In the genomic region with DNA sequence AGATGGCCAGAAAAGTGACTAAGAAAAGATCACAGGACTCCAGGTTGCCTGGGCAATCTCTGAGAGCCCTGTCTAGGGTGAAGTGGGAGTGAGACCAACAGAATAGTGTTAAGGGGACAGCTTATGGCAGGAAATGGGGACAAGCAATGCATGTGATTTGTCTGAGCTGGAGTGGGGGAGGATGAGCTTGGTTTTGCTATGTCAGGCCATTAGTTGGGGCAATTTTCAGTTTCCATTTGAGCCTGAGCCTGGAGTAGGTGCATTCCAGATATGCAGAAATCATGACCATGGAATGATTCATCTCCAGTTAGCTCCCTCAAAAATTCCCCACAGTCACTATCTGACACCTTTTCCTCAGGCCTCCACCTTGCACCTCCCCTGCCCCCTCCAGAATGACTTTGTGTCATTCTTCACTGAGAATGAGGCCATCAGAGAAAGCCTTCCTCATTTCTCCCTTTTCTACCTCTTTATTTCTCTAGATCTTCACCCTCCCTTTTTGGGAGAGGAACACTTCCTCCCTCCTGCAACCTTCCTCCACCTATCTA, we compare ENCODE assay signal across 8 cellular contexts.
DNase-seq lines count a peak whose midpoint lies in the region; ATAC-seq and TF ChIP-seq lines count a peak whose summit lies in the region.

No MANE protein-coding gene starts in this region.

- peak; percentile 59 for ATAC-seq in HG03139 (IDR thresholded peaks at IDR 0.05; ENCODE audit: unreplicated experiment)
- peak; percentile 91 for ATAC-seq in activated naive CD8-positive, alpha-beta T cell treated with anti-CD3 and anti-CD28 coated beads, Interleukin-2, amount 50 U/mL, for 24 hours
- no peak for ATAC-seq in naive thymus-derived CD8-positive, alpha-beta T cell

- peak; percentile 36 for DNase-seq in CD1c-positive myeloid dendritic cell (ENCODE audit: extremely low spot score)
- peak; percentile 60 for DNase-seq in activated naive CD8-positive, alpha-beta T cell treated with anti-CD3 and anti-CD28 coated beads, Interleukin-2, amount 50 U/mL, for 24 hours
- peak; percentile 45 to 57 for DNase-seq in stimulated activated CD4-positive, alpha-beta T cell treated with anti-CD3 and anti-CD28 coated beads, Interleukin-15, amount 100 ng/mL, for 48 hours (ENCODE audit: low read depth in 2 of 2)
- no peak for DNase-seq in NCI-H1092 treated with DMSO at 0.1 percent for 48 hours (lab: John Stamatoyannopoulos, UW)
- DNase-seq in naive thymus-derived CD8-positive, alpha-beta T cell, result no peak
- no peak for DNase-seq in NCI-H2029 (lab: John Stamatoyannopoulos, UW)

- peaks cover 22% of the 10 kb centered on the region for H3K4me1 Mint-ChIP-seq in activated naive CD8-positive, alpha-beta T cell treated with anti-CD3 and anti-CD28 coated beads, Interleukin-2, amount 50 U/mL, for 24 hours
- peaks cover 0 to 23% (median 15%) of the 10 kb centered on the region in 4 donors for H3K4me1 Mint-ChIP-seq in naive thymus-derived CD8-positive, alpha-beta T cell

- no peaks in the 10 kb centered on the region for H3K27me3 Mint-ChIP-seq in activated naive CD8-positive, alpha-beta T cell treated with anti-CD3 and anti-CD28 coated beads, Interleukin-2, amount 50 U/mL, for 24 hours
- H3K27me3 Mint-ChIP-seq in naive thymus-derived CD8-positive, alpha-beta T cell, result no peaks in the 10 kb centered on the region

- H3K27ac Mint-ChIP-seq in activated naive CD8-positive, alpha-beta T cell treated with anti-CD3 and anti-CD28 coated beads, Interleukin-2, amount 50 U/mL, for 24 hours, result no peak overlapping the region
- H3K27ac Mint-ChIP-seq in naive thymus-derived CD8-positive, alpha-beta T cell, result no peak overlapping the region

- peak; percentile 63 for TF ChIP-seq POLR2A in GM19193 (IDR thresholded peaks at IDR 0.05; ENCODE audit: extremely low read depth, insufficient read depth, insufficient read length)

- peaks cover 5% of the 10 kb centered on the region for H3K9me3 Mint-ChIP-seq in activated naive CD8-positive, alpha-beta T cell treated with anti-CD3 and anti-CD28 coated beads, Interleukin-2, amount 50 U/mL, for 24 hours
- peaks cover 0 to 6% (median 0%) of the 10 kb centered on the region in 9 donors for H3K9me3 Mint-ChIP-seq in naive thymus-derived CD8-positive, alpha-beta T cell

- no peak overlapping the region for H3K4me3 Mint-ChIP-seq in activated naive CD8-positive, alpha-beta T cell treated with anti-CD3 and anti-CD28 coated beads, Interleukin-2, amount 50 U/mL, for 24 hours
- H3K4me3 Mint-ChIP-seq in naive thymus-derived CD8-positive, alpha-beta T cell, result no peak overlapping the region

- peaks cover 5% of the 10 kb centered on the region for H3K36me3 Mint-ChIP-seq in activated naive CD8-positive, alpha-beta T cell treated with anti-CD3 and anti-CD28 coated beads, Interleukin-2, amount 50 U/mL, for 24 hours (ENCODE audit: low read depth)
- peaks cover 0 to 6% (median 0%) of the 10 kb centered on the region in 3 donors for H3K36me3 Mint-ChIP-seq in naive thymus-derived CD8-positive, alpha-beta T cell

- POLR2A ChIA-PET in naive thymus-derived CD8-positive, alpha-beta T cell (lab: Charles Lee), result no interaction called here

Comparison
In these comparisons a context has a peak if more than half of its experiments do, and no peak if none do; other contexts are left out.
1. DNase-seq: peak in CD1c-positive myeloid dendritic cell (single experiment), activated naive CD8-positive, alpha-beta T cell treated with anti-CD3 and anti-CD28 coated beads, Interleukin-2, amount 50 U/mL, for 24 hours (single experiment) and stimulated activated CD4-positive, alpha-beta T cell treated with anti-CD3 and anti-CD28 coated beads, Interleukin-15, amount 100 ng/mL, for 48 hours (2 of 2); none in NCI-H1092 treated with DMSO at 0.1 percent for 48 hours (single experiment), naive thymus-derived CD8-positive, alpha-beta T cell (0 of 10) and NCI-H2029 (single experiment).
2. ATAC-seq: peak in HG03139 (single experiment) and activated naive CD8-positive, alpha-beta T cell treated with anti-CD3 and anti-CD28 coated beads, Interleukin-2, amount 50 U/mL, for 24 hours (single experiment); none in naive thymus-derived CD8-positive, alpha-beta T cell (0 of 2).